7 cellular contexts compared by ENCODE assay signal in genomic region chr15:100902436-100903190, GRCh38. TPM values are rescaled to one million over a fixed set of nuclear protein-coding genes. Genes with fewer than 3 reads are reported as not detected.
DNase-seq lines count a peak whose midpoint lies in the region; ATAC-seq and TF ChIP-seq lines count a peak whose summit lies in the region.

No MANE protein-coding gene starts in this region.

- POLR2A ChIA-PET in MCF 10A (lab: Yijun Ruan, JAX): interaction anchor here (1.1 kb wide), 1 partner anchor 95 kb away, joined by 3 read pairs; no protein-coding TSS in a partner anchor

- no peaks in the 10 kb centered on the region for H3K9me3 Mint-ChIP-seq in MCF 10A (ENCODE audit: unreplicated experiment)
- no peaks in the 10 kb centered on the region for H3K9me3 Mint-ChIP-seq in T-helper 2 cell treated with Interferon-gamma antibody and Interleukin-4, amounts not matched to agents 5 μg/mL and 100 μg/mL, for 36 hours

- no peaks in the 10 kb centered on the region for H3K4me1 Mint-ChIP-seq in MCF 10A (ENCODE audit: insufficient read depth, unreplicated experiment)
- no peaks in the 10 kb centered on the region for H3K4me1 Mint-ChIP-seq in T-helper 2 cell treated with Interferon-gamma antibody and Interleukin-4, amounts not matched to agents 5 μg/mL and 100 μg/mL, for 36 hours (ENCODE audit: low read depth)

- DNase-seq in NCI-H1092 treated with DMSO at 0.1 percent for 48 hours (lab: John Stamatoyannopoulos, UW) (peak; percentile 72), MCF 10A (ENCODE audit: unreplicated experiment) (no peak), left lung (peak; percentile 73 to 83), testis (peak; percentile 83), NCI-H226 (no peak)
- no peak for DNase-seq in T-helper 2 cell treated with Interferon-gamma antibody and Interleukin-4, amounts not matched to agents 5 μg/mL and 100 μg/mL, for 36 hours (ENCODE audit: low spot score)

- no peaks in the 10 kb centered on the region for H3K27me3 Mint-ChIP-seq in MCF 10A (ENCODE audit: insufficient read depth, unreplicated experiment)
- H3K27me3 Mint-ChIP-seq in T-helper 2 cell treated with Interferon-gamma antibody and Interleukin-4, amounts not matched to agents 5 μg/mL and 100 μg/mL, for 36 hours (ENCODE audit: low read depth): peaks cover 13% of the 10 kb centered on the region

- intact Hi-C loops in MCF 10A (cut with micrococcal nuclease) (no loop called here), left lung (cut with DNase I) (no loop called here), testis (cut with DNase I; ENCODE audit: low total_unique reads) (no loop called here)

- H3K4me3 ChIP-seq in left lung: peak overlapping the region in 1 of 2 donors; percentile 8
- no peak overlapping the region for H3K4me3 ChIP-seq in testis

- peak; percentile 93 for ATAC-seq in left lung
- no peak for ATAC-seq in HG03045 (IDR thresholded peaks at IDR 0.05; ENCODE audit: unreplicated experiment)

- no TSS peak for BruUV-seq in MCF 10A (replicated peaks; lab: Mats Ljungman, UMichigan)

- H3K27ac ChIP-seq in left lung (peak overlapping the region; percentile 15 to 71), testis (peak overlapping the region; percentile 32 to 76)

- no peaks in the 10 kb centered on the region for H3K9me3 ChIP-seq in left lung
- no peaks in the 10 kb centered on the region for H3K9me3 ChIP-seq in testis

- no peak overlapping the region for H3K4me3 Mint-ChIP-seq in MCF 10A (ENCODE audit: unreplicated experiment)
- H3K4me3 Mint-ChIP-seq in T-helper 2 cell treated with Interferon-gamma antibody and Interleukin-4, amounts not matched to agents 5 μg/mL and 100 μg/mL, for 36 hours: no peak overlapping the region

- H3K4me1 ChIP-seq in left lung: peaks cover 4 to 16% of the 10 kb centered on the region in 2 donors
- H3K4me1 ChIP-seq in testis: peaks cover 27% of the 10 kb centered on the region

- TF ChIP-seq POLR2A in testis (IDR thresholded peaks at IDR 0.05): no peak

- TF ChIP-seq CTCF in MCF 10A (IDR thresholded peaks at IDR 0.05; ENCODE audit: unreplicated experiment) (no peak), left lung (IDR thresholded peaks at IDR 0.05) (no peak), testis (IDR thresholded peaks at IDR 0.05) (no peak)

- H3K27me3 ChIP-seq in left lung: peaks cover 0 to 17% of the 10 kb centered on the region in 2 donors
- no peaks in the 10 kb centered on the region for H3K27me3 ChIP-seq in testis

- H3K36me3 ChIP-seq in left lung (no peaks in the 10 kb centered on the region), testis (ENCODE audit: low read depth, missing control alignments) (no peaks in the 10 kb centered on the region)

- 29 to 37% methylated on average over 19 to 22 of the region's 22 CpGs for WGBS in testis, 2 donors

- H3K27ac Mint-ChIP-seq in MCF 10A (ENCODE audit: low read depth, unreplicated experiment): peak overlapping the region; percentile 76
- no peak overlapping the region for H3K27ac Mint-ChIP-seq in T-helper 2 cell treated with Interferon-gamma antibody and Interleukin-4, amounts not matched to agents 5 μg/mL and 100 μg/mL, for 36 hours

- H3K36me3 Mint-ChIP-seq in MCF 10A (ENCODE audit: insufficient read depth, unreplicated experiment): no peaks in the 10 kb centered on the region
- no peaks in the 10 kb centered on the region for H3K36me3 Mint-ChIP-seq in T-helper 2 cell treated with Interferon-gamma antibody and Interleukin-4, amounts not matched to agents 5 μg/mL and 100 μg/mL, for 36 hours (ENCODE audit: low read depth)

- CTCF ChIA-PET in MCF 10A (lab: Yijun Ruan, JAX): interaction anchor here (0.5 to 1.7 kb wide), 7 partner anchors 10 to 722 kb away, joined by 3 to 12 read pairs (median 4); partner anchors contain the start of gene LRRK1

RNA-seq across cellular contexts. Expression of gene LRRK1, which starts 16.5 kb away (rescaled TPM):
- total RNA-seq in MCF 10A (2022) (15.4 and 18.0 TPM in 2 replicates), left lung (10 to 100 TPM; 23.1 to 24.2 TPM), testis (10 to 100 TPM; 18.8 to 24.6 TPM)
- 23.0 TPM for polyA plus RNA-seq in testis (ENCODE audit: insufficient read depth, low read depth, low replicate concordance)

RNA-seq across cellular contexts. Expression of gene ALDH1A3, which starts 23.0 kb away (rescaled TPM):
- 3.4 and 4.3 TPM in 2 replicates for total RNA-seq in MCF 10A (2022)
- 10 to 100 TPM; 13.7 to 17.5 TPM for total RNA-seq in left lung
- total RNA-seq in testis: 10 to 100 TPM; 42.5 to 69.9 TPM
- 29.5 TPM for polyA plus RNA-seq in testis (ENCODE audit: insufficient read depth, low read depth, low replicate concordance)

Comparison
In these comparisons a context has a peak if more than half of its experiments do, and no peak if none do; other contexts are left out.
1. DNase-seq: peak in NCI-H1092 treated with DMSO at 0.1 percent for 48 hours (single experiment), left lung (2 of 2) and testis (single experiment); none in MCF 10A (single experiment), T-helper 2 cell treated with Interferon-gamma antibody and Interleukin-4, amounts not matched to agents 5 μg/mL and 100 μg/mL, for 36 hours (single experiment) and NCI-H226 (single experiment).